1 cellular context compared by ENCODE assay signal in the genomic region with DNA sequence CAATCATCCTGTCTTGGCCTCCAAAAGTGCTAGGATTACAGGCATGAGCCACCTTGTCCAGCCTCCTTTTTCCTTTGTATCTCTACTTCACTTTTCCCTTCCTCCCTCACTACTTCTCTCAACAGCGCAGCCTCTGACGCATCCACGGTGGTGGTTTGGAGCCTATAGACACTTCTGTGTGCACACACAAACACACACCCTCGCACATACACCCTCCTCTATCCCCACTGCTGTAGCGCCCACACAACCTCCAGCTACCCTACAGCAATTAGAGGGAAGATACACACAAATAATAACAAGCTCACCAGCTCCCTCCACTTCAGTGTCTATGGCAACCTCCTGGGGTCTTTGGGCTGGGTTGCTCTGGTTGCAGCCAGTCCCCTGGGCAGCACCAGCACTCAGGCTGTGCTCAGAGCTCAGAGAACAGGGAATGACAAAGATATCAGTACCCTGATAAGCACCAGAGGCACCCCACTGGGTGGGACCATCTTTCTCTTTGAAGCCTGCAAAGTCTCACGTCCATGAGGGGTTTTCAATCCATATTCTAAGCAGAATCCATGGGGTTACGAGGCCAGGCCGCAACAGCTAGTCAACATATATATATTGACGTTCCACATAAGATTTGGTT.
TF ChIP-seq lines count a peak whose summit lies in the region.

No MANE protein-coding gene starts in this region.

TF ChIP-seq in K562, 482 proteins besides CTCF, POLR2A, EP300 and RAD21:
- peak; percentile 52 for TF ChIP-seq ZFP36 (IDR thresholded peaks at IDR 0.05; ENCODE audit: low read depth, low read length, partially characterized antibody)
- 0 out of 2 replicates have a peak, but pooled peaks have one; percentile 33 for TF ChIP-seq SMARCA5 (IDR thresholded peaks at IDR 0.05)
- no peak for TF ChIP-seq ZBTB7A (IDR thresholded peaks at IDR 0.05; ENCODE audit: borderline replicate concordance, control insufficient read depth, low read depth, low read length)
- no peak for TF ChIP-seq ETV1 (tag; conservative IDR thresholded peaks at IDR 0.05; ENCODE audit: low read depth)
- no peak for TF ChIP-seq HMG20A (CRISPR knock-in tag; conservative IDR thresholded peaks at IDR 0.05)
- no peak for TF ChIP-seq BRF1 (IDR thresholded peaks at IDR 0.05; ENCODE audit: borderline replicate concordance, extremely low read depth, insufficient read length)
